ENCODE assay signal across 2 cellular contexts in the genomic region with DNA sequence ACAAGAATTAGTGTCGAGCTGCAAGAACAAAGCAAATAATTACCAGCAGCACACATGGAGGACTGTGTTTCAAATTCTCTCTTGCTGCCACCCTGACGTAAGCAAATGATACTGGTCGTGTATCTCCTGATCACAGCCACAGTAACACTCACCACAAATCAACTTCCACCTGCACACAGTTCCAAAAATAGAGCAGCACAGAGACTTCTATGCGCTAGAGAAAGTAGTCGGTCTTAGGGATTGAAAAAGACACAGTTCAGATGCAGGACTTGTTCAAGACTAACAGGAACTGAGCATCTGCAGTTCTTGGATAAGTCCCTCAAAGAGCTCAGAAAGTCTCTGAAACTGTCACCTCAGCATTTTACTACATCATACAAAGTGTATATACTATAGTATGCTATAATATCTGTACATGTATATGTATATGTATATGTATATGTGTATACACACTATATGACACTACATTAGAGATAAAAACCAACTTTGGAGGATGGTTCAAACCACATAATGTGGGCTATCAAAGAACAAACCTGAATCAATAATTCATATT.
TF ChIP-seq lines count a peak whose summit lies in the region.

No MANE protein-coding gene starts in this region.

TF ChIP-seq in HepG2, 621 proteins besides CTCF, POLR2A, EP300 and RAD21:
- TF ChIP-seq SETDB1 (CRISPR knock-in tag; IDR thresholded peaks at IDR 0.05; ENCODE audit: borderline replicate concordance): no peak
- TF ChIP-seq HDAC2 (CRISPR knock-in tag; IDR thresholded peaks at IDR 0.05): no peak
- no peak for TF ChIP-seq TAF1 (CRISPR knock-in tag; IDR thresholded peaks at IDR 0.05)
- TF ChIP-seq MAFF (IDR thresholded peaks at IDR 0.05; ENCODE audit: low read depth, low read length): peak; percentile 93
- TF ChIP-seq MAFK (conservative IDR thresholded peaks at IDR 0.05 in 1 of 2, IDR thresholded peaks at IDR 0.05 in 1 of 2; ENCODE audit: low read length in 2 of 2): peak; percentile 87 to 95
- TF ChIP-seq, protein P1, sequence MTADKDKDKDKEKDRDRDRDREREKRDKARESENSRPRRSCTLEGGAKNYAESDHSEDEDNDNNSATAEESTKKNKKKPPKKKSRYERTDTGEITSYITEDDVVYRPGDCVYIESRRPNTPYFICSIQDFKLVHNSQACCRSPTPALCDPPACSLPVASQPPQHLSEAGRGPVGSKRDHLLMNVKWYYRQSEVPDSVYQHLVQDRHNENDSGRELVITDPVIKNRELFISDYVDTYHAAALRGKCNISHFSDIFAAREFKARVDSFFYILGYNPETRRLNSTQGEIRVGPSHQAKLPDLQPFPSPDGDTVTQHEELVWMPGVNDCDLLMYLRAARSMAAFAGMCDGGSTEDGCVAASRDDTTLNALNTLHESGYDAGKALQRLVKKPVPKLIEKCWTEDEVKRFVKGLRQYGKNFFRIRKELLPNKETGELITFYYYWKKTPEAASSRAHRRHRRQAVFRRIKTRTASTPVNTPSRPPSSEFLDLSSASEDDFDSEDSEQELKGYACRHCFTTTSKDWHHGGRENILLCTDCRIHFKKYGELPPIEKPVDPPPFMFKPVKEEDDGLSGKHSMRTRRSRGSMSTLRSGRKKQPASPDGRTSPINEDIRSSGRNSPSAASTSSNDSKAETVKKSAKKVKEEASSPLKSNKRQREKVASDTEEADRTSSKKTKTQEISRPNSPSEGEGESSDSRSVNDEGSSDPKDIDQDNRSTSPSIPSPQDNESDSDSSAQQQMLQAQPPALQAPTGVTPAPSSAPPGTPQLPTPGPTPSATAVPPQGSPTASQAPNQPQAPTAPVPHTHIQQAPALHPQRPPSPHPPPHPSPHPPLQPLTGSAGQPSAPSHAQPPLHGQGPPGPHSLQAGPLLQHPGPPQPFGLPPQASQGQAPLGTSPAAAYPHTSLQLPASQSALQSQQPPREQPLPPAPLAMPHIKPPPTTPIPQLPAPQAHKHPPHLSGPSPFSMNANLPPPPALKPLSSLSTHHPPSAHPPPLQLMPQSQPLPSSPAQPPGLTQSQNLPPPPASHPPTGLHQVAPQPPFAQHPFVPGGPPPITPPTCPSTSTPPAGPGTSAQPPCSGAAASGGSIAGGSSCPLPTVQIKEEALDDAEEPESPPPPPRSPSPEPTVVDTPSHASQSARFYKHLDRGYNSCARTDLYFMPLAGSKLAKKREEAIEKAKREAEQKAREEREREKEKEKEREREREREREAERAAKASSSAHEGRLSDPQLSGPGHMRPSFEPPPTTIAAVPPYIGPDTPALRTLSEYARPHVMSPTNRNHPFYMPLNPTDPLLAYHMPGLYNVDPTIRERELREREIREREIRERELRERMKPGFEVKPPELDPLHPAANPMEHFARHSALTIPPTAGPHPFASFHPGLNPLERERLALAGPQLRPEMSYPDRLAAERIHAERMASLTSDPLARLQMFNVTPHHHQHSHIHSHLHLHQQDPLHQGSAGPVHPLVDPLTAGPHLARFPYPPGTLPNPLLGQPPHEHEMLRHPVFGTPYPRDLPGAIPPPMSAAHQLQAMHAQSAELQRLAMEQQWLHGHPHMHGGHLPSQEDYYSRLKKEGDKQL (CRISPR knock-in tag; IDR thresholded peaks at IDR 0.05; ENCODE audit: low read depth): no peak
- no peak for TF ChIP-seq ZNF598 (CRISPR knock-in tag; IDR thresholded peaks at IDR 0.05; ENCODE audit: borderline replicate concordance)
- no peak for TF ChIP-seq LCORL (IDR thresholded peaks at IDR 0.05)
- no peak for TF ChIP-seq LCORL (CRISPR knock-in tag; IDR thresholded peaks at IDR 0.05)
TF ChIP-seq in HepG2: peak in this region for 2.

TF ChIP-seq in H1, 55 proteins besides CTCF, POLR2A, EP300 and RAD21:
- no peak for TF ChIP-seq CREB1 (IDR thresholded peaks at IDR 0.05)
- TF ChIP-seq, protein P2, sequence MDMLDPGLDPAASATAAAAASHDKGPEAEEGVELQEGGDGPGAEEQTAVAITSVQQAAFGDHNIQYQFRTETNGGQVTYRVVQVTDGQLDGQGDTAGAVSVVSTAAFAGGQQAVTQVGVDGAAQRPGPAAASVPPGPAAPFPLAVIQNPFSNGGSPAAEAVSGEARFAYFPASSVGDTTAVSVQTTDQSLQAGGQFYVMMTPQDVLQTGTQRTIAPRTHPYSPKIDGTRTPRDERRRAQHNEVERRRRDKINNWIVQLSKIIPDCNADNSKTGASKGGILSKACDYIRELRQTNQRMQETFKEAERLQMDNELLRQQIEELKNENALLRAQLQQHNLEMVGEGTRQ (IDR thresholded peaks at IDR 0.05; ENCODE audit: low read length): no peak
- TF ChIP-seq KDM4A (IDR thresholded peaks at IDR 0.05; ENCODE audit: low read depth, low read length, severe bottlenecking): no peak
- no peak for TF ChIP-seq RNF2 (IDR thresholded peaks at IDR 0.05; ENCODE audit: borderline replicate concordance, low read depth, low read length, missing control alignments, poor library complexity, severe bottlenecking)
- TF ChIP-seq, protein P3, sequence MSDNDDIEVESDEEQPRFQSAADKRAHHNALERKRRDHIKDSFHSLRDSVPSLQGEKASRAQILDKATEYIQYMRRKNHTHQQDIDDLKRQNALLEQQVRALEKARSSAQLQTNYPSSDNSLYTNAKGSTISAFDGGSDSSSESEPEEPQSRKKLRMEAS (IDR thresholded peaks at IDR 0.05): no peak
- peak; percentile 63; the same call in 1 of the 2 replicates for TF ChIP-seq MAFK (IDR thresholded peaks at IDR 0.05; ENCODE audit: low read depth, low read length)
- TF ChIP-seq SP1 (IDR thresholded peaks at IDR 0.05; ENCODE audit: low read depth, low read length): no peak
- TF ChIP-seq SAP30 (IDR thresholded peaks at IDR 0.05; ENCODE audit: insufficient read depth, insufficient replicate concordance, low read length): no peak
- TF ChIP-seq NANOG (IDR thresholded peaks at IDR 0.05; ENCODE audit: insufficient read depth, low read depth, low read length, poor library complexity, severe bottlenecking): no peak
